In the genomic region with DNA sequence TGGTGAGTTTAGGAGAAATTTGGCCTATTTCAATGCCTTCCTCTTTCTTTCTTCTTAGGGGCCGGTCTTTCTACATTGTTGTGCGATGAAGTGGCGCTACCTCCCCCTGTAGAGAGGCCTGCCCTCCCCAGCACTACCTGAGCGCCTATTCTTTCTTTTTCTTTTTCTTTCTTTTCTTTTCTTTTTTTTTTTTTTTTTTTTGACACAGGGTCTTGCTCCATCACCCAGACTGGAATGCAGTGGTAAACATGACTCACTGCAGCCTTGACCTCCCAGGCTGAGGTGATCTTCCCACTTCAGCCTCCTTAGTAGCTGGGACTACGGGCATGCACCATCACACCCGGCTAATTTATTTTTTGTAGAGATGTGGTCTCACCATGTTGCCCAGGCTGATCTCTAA, we compare ENCODE assay signal across 13 cellular contexts.
A peak's percentile ranks its signal among the peaks of the same experiment; 100 is the strongest.
DNase-seq lines count a peak whose midpoint lies in the region; ATAC-seq, FAIRE-seq and TF ChIP-seq lines count a peak whose summit lies in the region.
"Had no signal": no experiment of that assay in that cellular context is flagged by ENCODE, and none has a peak within 500 bp of the region (broad histone marks: within the 10 kb centered on the region; RNA-seq: fewer than 3 reads in every experiment).

No MANE protein-coding gene starts in this region.

- dilution Hi-C loops in keratinocyte (cut with MboI; ENCODE audit: extremely low pct_ligation_motif_present, low sequenced_read_pairs), result no loop called here

- H3K9me3 ChIP-seq in astrocyte (ENCODE audit: insufficient read depth, low read depth, low read length), result no peaks in the 10 kb centered on the region
- H3K9me3 ChIP-seq in keratinocyte (ENCODE audit: control insufficient read depth, low read depth, low read length), result no peaks in the 10 kb centered on the region
- no peaks in the 10 kb centered on the region for H3K9me3 ChIP-seq in thyroid gland
- H3K9me3 ChIP-seq in uterus, result no peaks in the 10 kb centered on the region
- no peaks in the 10 kb centered on the region for H3K9me3 ChIP-seq in heart left ventricle

- FAIRE-seq in astrocyte (lab: Jason Lieb, UNC) (no peak), keratinocyte (lab: Jason Lieb, UNC) (no peak)

- TF ChIP-seq EP300 in Ishikawa (IDR thresholded peaks at IDR 0.05; ENCODE audit: borderline replicate concordance), result peak; percentile 89

- ATAC-seq in heart left ventricle, result no peak

- H2AFZ ChIP-seq in astrocyte (ENCODE audit: low read depth, low read length) (peak overlapping the region; percentile 15), keratinocyte (ENCODE audit: control insufficient read depth, low read length) (no peak overlapping the region)

- 85 to 98% methylated on average over 6 of the region's 6 CpGs for WGBS in thyroid gland, 2 donors
- WGBS in heart left ventricle, 4 donors, result 84 to 99% (median 98%) methylated on average over 6 of the region's 6 CpGs

- no peaks in the 10 kb centered on the region for H3K27me3 ChIP-seq in astrocyte (ENCODE audit: insufficient read depth, low read length)
- H3K27me3 ChIP-seq in keratinocyte (ENCODE audit: control insufficient read depth, extremely low read depth, insufficient read depth, low read length), result no peaks in the 10 kb centered on the region
- no peaks in the 10 kb centered on the region for H3K27me3 ChIP-seq in thyroid gland
- H3K27me3 ChIP-seq in uterus, result no peaks in the 10 kb centered on the region
- no peaks in the 10 kb centered on the region for H3K27me3 ChIP-seq in heart left ventricle

- H3K4me3 ChIP-seq in astrocyte (ENCODE audit: insufficient read depth, low read depth, low read length) (peak overlapping the region; percentile 22), keratinocyte (ENCODE audit: control insufficient read depth in 2 of 3, extremely low read depth in 1 of 3, insufficient read depth in 2 of 3, low read depth in 1 of 3, low read length in 3 of 3) (no peak overlapping the region), thyroid gland (replicated peaks in 1 of 3) (no peak overlapping the region), uterus (no peak overlapping the region), heart left ventricle (no peak overlapping the region)

- DNase-seq in astrocyte (ENCODE audit: low read depth), result peak; percentile 91
- no peak for DNase-seq in keratinocyte (ENCODE audit: low read depth, low spot score)
- DNase-seq in thyroid gland, result no peak
- DNase-seq in uterus, result no peak
- DNase-seq in heart left ventricle, result no peak
- DNase-seq: activated CD4-positive, alpha-beta memory T cell treated with anti-CD3 and anti-CD28 coated beads for 36 hours; activated naive CD8-positive, alpha-beta T cell treated with anti-CD3 and anti-CD28 coated beads, Interleukin-2, amount 10 ng/mL, durations not matched to agents 7 days and 5 days; GDM1; NCI-H2107 had no signal

- H3K36me3 Mint-ChIP-seq in astrocyte (ENCODE audit: low read depth, unreplicated experiment), result no peaks in the 10 kb centered on the region
- H3K36me3 Mint-ChIP-seq: activated CD4-positive, alpha-beta memory T cell treated with anti-CD3 and anti-CD28 coated beads for 36 hours had no signal

- peak; percentile 1; the same call in 1 of the 2 replicates for TF ChIP-seq RAD21 in Ishikawa (IDR thresholded peaks at IDR 0.05; ENCODE audit: low read depth)

- H3K4me1 Mint-ChIP-seq in astrocyte (ENCODE audit: low read depth, unreplicated experiment), result peaks cover 36% of the 10 kb centered on the region

- no peaks in the 10 kb centered on the region for H3K36me3 ChIP-seq in astrocyte (ENCODE audit: insufficient read depth, low read length)
- H3K36me3 ChIP-seq in keratinocyte (ENCODE audit: control insufficient read depth in 2 of 2, extremely low read depth in 1 of 2, insufficient read depth in 2 of 2, low read length in 2 of 2), result no peaks in the 10 kb centered on the region
- no peaks in the 10 kb centered on the region for H3K36me3 ChIP-seq in thyroid gland
- H3K36me3 ChIP-seq in uterus, result no peaks in the 10 kb centered on the region
- H3K36me3 ChIP-seq in heart left ventricle, result no peaks in the 10 kb centered on the region

- peaks cover 40% of the 10 kb centered on the region for H3K4me1 ChIP-seq in astrocyte (ENCODE audit: insufficient read depth, low read length)
- peaks cover 19% of the 10 kb centered on the region for H3K4me1 ChIP-seq in keratinocyte (ENCODE audit: control insufficient read depth, extremely low read depth, insufficient read depth, low read length)
- H3K4me1 ChIP-seq in thyroid gland, result peaks cover 0 to 3% of the 10 kb centered on the region in 2 donors
- H3K4me1 ChIP-seq in uterus, result no peaks in the 10 kb centered on the region
- H3K4me1 ChIP-seq in heart left ventricle, result peaks cover 0 to 22% (median 4%) of the 10 kb centered on the region in 12 donors

- H3K9me1 ChIP-seq in keratinocyte (ENCODE audit: control insufficient read depth, extremely low read depth, insufficient read depth, low read length), result no peaks in the 10 kb centered on the region

- peak overlapping the region; percentile 95 for H3K27ac Mint-ChIP-seq in astrocyte (ENCODE audit: unreplicated experiment)
- H3K27ac Mint-ChIP-seq: activated CD4-positive, alpha-beta memory T cell treated with anti-CD3 and anti-CD28 coated beads for 36 hours; activated naive CD8-positive, alpha-beta T cell treated with anti-CD3 and anti-CD28 coated beads, Interleukin-2, amount 10 ng/mL, durations not matched to agents 7 days and 5 days; memory B cell had no signal

- no peak for TF ChIP-seq CTCF in astrocyte (IDR thresholded peaks at IDR 0.05; ENCODE audit: insufficient read depth, low read depth, low read length)
- TF ChIP-seq CTCF in keratinocyte (optimal IDR thresholded peaks at IDR 0.05 in 1 of 3, IDR thresholded peaks at IDR 0.05 in 1 of 3, conservative IDR thresholded peaks at IDR 0.05 in 1 of 3; ENCODE audit: extremely low read depth in 1 of 3, insufficient read depth in 2 of 3, low read length in 3 of 3), result no peak
- TF ChIP-seq CTCF in thyroid gland (IDR thresholded peaks at IDR 0.05), result no peak
- TF ChIP-seq CTCF in uterus (IDR thresholded peaks at IDR 0.05), result no peak
- TF ChIP-seq CTCF in heart left ventricle (IDR thresholded peaks at IDR 0.05), result no peak

- TF ChIP-seq POLR2A in thyroid gland (IDR thresholded peaks at IDR 0.05), result no peak
- TF ChIP-seq POLR2A in uterus (IDR thresholded peaks at IDR 0.05), result no peak
- TF ChIP-seq POLR2A in heart left ventricle (IDR thresholded peaks at IDR 0.05), result no peak

- H3K79me2 ChIP-seq in astrocyte (ENCODE audit: insufficient read depth, low read length) (no peaks in the 10 kb centered on the region), keratinocyte (ENCODE audit: control insufficient read depth, insufficient read depth, low read length) (no peaks in the 10 kb centered on the region)

- H3K4me2 ChIP-seq in astrocyte (ENCODE audit: low read length) (peak overlapping the region; percentile 66), keratinocyte (ENCODE audit: control insufficient read depth, extremely low read depth, insufficient read depth, low read depth, low read length) (peak overlapping the region; percentile 10)

- peak overlapping the region; percentile 69 for H3K9ac ChIP-seq in astrocyte (ENCODE audit: low read length)
- no peak overlapping the region for H3K9ac ChIP-seq in keratinocyte (ENCODE audit: control insufficient read depth, extremely low read depth, insufficient read depth, low read length)

- H3K27me3 Mint-ChIP-seq in astrocyte (ENCODE audit: low read depth, unreplicated experiment), result no peaks in the 10 kb centered on the region
- H3K27me3 Mint-ChIP-seq: activated CD4-positive, alpha-beta memory T cell treated with anti-CD3 and anti-CD28 coated beads for 36 hours; memory B cell had no signal

- no peaks in the 10 kb centered on the region for H4K20me1 ChIP-seq in astrocyte (ENCODE audit: insufficient read depth, low read length)
- no peaks in the 10 kb centered on the region for H4K20me1 ChIP-seq in keratinocyte (ENCODE audit: control insufficient read depth, extremely low read depth, insufficient read depth, low read length)

- intact Hi-C loops in thyroid gland (cut with DNase I) (no loop called here), uterus (cut with DNase I; ENCODE audit: low total_unique reads) (no loop called here), heart left ventricle (cut with DNase I) (loop anchor here in 1 of 10 donors (5.0 kb wide), 1 partner anchor 174 kb away; a partner anchor contains a TSS)

- H3K9me3 Mint-ChIP-seq in astrocyte (ENCODE audit: unreplicated experiment), result peaks cover 3% of the 10 kb centered on the region
- H3K9me3 Mint-ChIP-seq: activated CD4-positive, alpha-beta memory T cell treated with anti-CD3 and anti-CD28 coated beads for 36 hours; memory B cell had no signal

- H3K4me3 Mint-ChIP-seq in astrocyte (ENCODE audit: unreplicated experiment), result peak overlapping the region; percentile 18
- H3K4me3 Mint-ChIP-seq: activated CD4-positive, alpha-beta memory T cell treated with anti-CD3 and anti-CD28 coated beads for 36 hours; activated naive CD8-positive, alpha-beta T cell treated with anti-CD3 and anti-CD28 coated beads, Interleukin-2, amount 10 ng/mL, durations not matched to agents 7 days and 5 days; memory B cell had no signal

- H3K27ac ChIP-seq in astrocyte (ENCODE audit: low read depth, low read length) (peak overlapping the region; percentile 91), keratinocyte (ENCODE audit: control insufficient read depth, insufficient read depth, low read length) (no peak overlapping the region), temporal lobe (ENCODE audit: low read depth, low read length) (peak overlapping the region; percentile 98), thyroid gland (no peak overlapping the region), uterus (no peak overlapping the region), heart left ventricle (peak overlapping the region in 1 of 12 donors; percentile 24)
- H3K27ac ChIP-seq: epithelial cell of prostate had no signal

TF ChIP-seq in Ishikawa, 13 proteins besides CTCF, POLR2A, EP300 and RAD21 (continues in another document):
- TF ChIP-seq ZBTB7A (IDR thresholded peaks at IDR 0.05; ENCODE audit: low read depth) (no peak), TCF12 (IDR thresholded peaks at IDR 0.05; ENCODE audit: low read depth) (peak; percentile 88), CEBPB (IDR thresholded peaks at IDR 0.05) (peak; percentile 3; the same call in 1 of the 2 replicates), EGR1 (IDR thresholded peaks at IDR 0.05) (no peak), TEAD4 (IDR thresholded peaks at IDR 0.05) (peak; percentile 93), FOXM1 (IDR thresholded peaks at IDR 0.05; ENCODE audit: borderline replicate concordance, low read depth) (peak; percentile 70; the same call in 1 of the 2 replicates)
- TF ChIP-seq, protein P1, sequence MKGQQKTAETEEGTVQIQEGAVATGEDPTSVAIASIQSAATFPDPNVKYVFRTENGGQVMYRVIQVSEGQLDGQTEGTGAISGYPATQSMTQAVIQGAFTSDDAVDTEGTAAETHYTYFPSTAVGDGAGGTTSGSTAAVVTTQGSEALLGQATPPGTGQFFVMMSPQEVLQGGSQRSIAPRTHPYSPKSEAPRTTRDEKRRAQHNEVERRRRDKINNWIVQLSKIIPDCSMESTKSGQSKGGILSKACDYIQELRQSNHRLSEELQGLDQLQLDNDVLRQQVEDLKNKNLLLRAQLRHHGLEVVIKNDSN (IDR thresholded peaks at IDR 0.05), result no peak

Comparison
In these comparisons a context has a peak if more than half of its experiments do, and no peak if none do; other contexts are left out.
1. H3K27ac ChIP-seq: peak in astrocyte (single experiment) and temporal lobe (single experiment); none in keratinocyte (single experiment), thyroid gland (0 of 3) and uterus (0 of 2).